ENCODE assay signal across 21 cellular contexts in genomic region chr14:63781686-63782085, GRCh38.
"Had no signal": no experiment of that assay in that cellular context is flagged by ENCODE, and none has a peak within 500 bp of the region (broad histone marks: within the 10 kb centered on the region; RNA-seq: fewer than 3 reads in every experiment).

No MANE protein-coding gene starts in this region.

- H3K9me3 Mint-ChIP-seq: activated naive CD8-positive, alpha-beta T cell treated with anti-CD3 and anti-CD28 coated beads for 36 hours; endodermal cell; stimulated activated naive B cell treated with anti-CD40 and anti-IgM and Interleukin-4, amounts not matched to agents 10 μg/mL and 1 μg/mL and 100 μg/mL, for 72 hours had no signal

- H3K27me3 ChIP-seq: esophagus squamous epithelium, gastrocnemius medialis, transverse colon, uterus had no signal

- H3K27ac Mint-ChIP-seq: activated naive CD8-positive, alpha-beta T cell treated with anti-CD3 and anti-CD28 coated beads for 36 hours; endodermal cell; stimulated activated naive B cell treated with anti-CD40 and anti-IgM and Interleukin-4, amounts not matched to agents 10 μg/mL and 1 μg/mL and 100 μg/mL, for 72 hours had no signal

- DNase-seq: activated CD4-positive, alpha-beta T cell treated with anti-CD3 and anti-CD28 coated beads, Interleukin-2, amount 50 U/mL, for 48 hours; activated naive CD4-positive, alpha-beta T cell treated with Interleukin-2 at 50 U/mL for 16 hours; activated naive CD8-positive, alpha-beta T cell treated with anti-CD3 and anti-CD28 coated beads for 36 hours; activated T-cell treated with anti-CD3 and anti-CD28 coated beads, Interleukin-2, amount 50 U/mL, for 48 hours; cortex of kidney; endodermal cell; esophagus squamous epithelium; gastrocnemius medialis; head of caudate nucleus; hypothalamus; left colon; mesenchymal stem cell; mucosa of descending colon; nucleus accumbens; small intestine; stimulated activated CD4-positive, alpha-beta T cell treated with anti-CD3 and anti-CD28 coated beads, Interleukin-2, amount 100 ng/mL, for 48 hours; stimulated activated CD8-positive, alpha-beta memory T cell treated with anti-CD3 and anti-CD28 coated beads, Interleukin-4, amount 100 ng/mL, for 48 hours; stimulated activated naive B cell treated with anti-CD40 and anti-IgM and Interleukin-4, amounts not matched to agents 10 μg/mL and 1 μg/mL and 100 μg/mL, for 72 hours; transverse colon; uterus had no signal

- H3K4me3 ChIP-seq: esophagus squamous epithelium, gastrocnemius medialis, mucosa of descending colon, transverse colon, uterus had no signal

- H3K4me1 ChIP-seq: esophagus squamous epithelium, gastrocnemius medialis, uterus had no signal

- H3K4me1 Mint-ChIP-seq: activated naive CD8-positive, alpha-beta T cell treated with anti-CD3 and anti-CD28 coated beads for 36 hours; endodermal cell; stimulated activated naive B cell treated with anti-CD40 and anti-IgM and Interleukin-4, amounts not matched to agents 10 μg/mL and 1 μg/mL and 100 μg/mL, for 72 hours had no signal

- H3K36me3 Mint-ChIP-seq: activated naive CD8-positive, alpha-beta T cell treated with anti-CD3 and anti-CD28 coated beads for 36 hours; stimulated activated naive B cell treated with anti-CD40 and anti-IgM and Interleukin-4, amounts not matched to agents 10 μg/mL and 1 μg/mL and 100 μg/mL, for 72 hours had no signal

- H3K4me3 Mint-ChIP-seq: activated naive CD8-positive, alpha-beta T cell treated with anti-CD3 and anti-CD28 coated beads for 36 hours; endodermal cell; stimulated activated naive B cell treated with anti-CD40 and anti-IgM and Interleukin-4, amounts not matched to agents 10 μg/mL and 1 μg/mL and 100 μg/mL, for 72 hours had no signal

- H3K9me3 ChIP-seq: esophagus squamous epithelium, gastrocnemius medialis, mucosa of descending colon, transverse colon, uterus had no signal

- H3K36me3 ChIP-seq: esophagus squamous epithelium, gastrocnemius medialis, transverse colon, uterus had no signal

- H3K27me3 Mint-ChIP-seq: activated naive CD8-positive, alpha-beta T cell treated with anti-CD3 and anti-CD28 coated beads for 36 hours had no signal

- ATAC-seq: gastrocnemius medialis; left colon; mucosa of descending colon; sciatic nerve; stimulated activated naive B cell treated with anti-CD40 and anti-IgM and Interleukin-4, amounts not matched to agents 10 μg/mL and 1 μg/mL and 100 μg/mL, for 72 hours had no signal

- H3K27ac ChIP-seq: esophagus squamous epithelium, gastrocnemius medialis, transverse colon, uterus had no signal
